22 cellular contexts compared by ENCODE assay signal in genomic region chr3:27060336-27060735, GRCh38.
"Had no signal": no experiment of that assay in that cellular context is flagged by ENCODE, and none has a peak within 500 bp of the region (broad histone marks: within the 10 kb centered on the region; RNA-seq: fewer than 3 reads in every experiment).

No MANE protein-coding gene starts in this region.

- H3K4me3 ChIP-seq: colonic mucosa, coronary artery, dorsolateral prefrontal cortex, esophagus muscularis mucosa, esophagus squamous epithelium, gastrocnemius medialis, gastroesophageal sphincter, heart left ventricle, heart right ventricle had no signal

- DNase-seq: colonic mucosa; cortex of kidney; dermis blood vessel endothelial cell; dorsolateral prefrontal cortex; effector CD4-positive, alpha-beta T cell; effector CD8-positive, alpha-beta T cell; effector memory CD4-positive, alpha-beta T cell; effector memory CD8-positive, alpha-beta T cell; endodermal cell; erythroblast; esophagus squamous epithelium; foreskin fibroblast; foreskin keratinocyte; foreskin melanocyte; gastrocnemius medialis; glutamatergic neuron; head of caudate nucleus; heart left ventricle; heart right ventricle had no signal
